8 cellular contexts compared by ENCODE assay signal in genomic region chr1:197868751-197869501, GRCh38. TPM values are rescaled to one million over a fixed set of nuclear protein-coding genes. Genes with fewer than 3 reads are reported as not detected.
DNase-seq lines count a peak whose midpoint lies in the region; ATAC-seq, FAIRE-seq and TF ChIP-seq lines count a peak whose summit lies in the region.

No MANE protein-coding gene starts in this region.

- no peak overlapping the region for H3K27ac ChIP-seq in breast epithelium

- no peak overlapping the region for H3K27ac Mint-ChIP-seq in stimulated activated naive B cell treated with anti-CD40 and anti-IgM and Interleukin-4, amounts not matched to agents 10 μg/mL and 1 μg/mL and 100 μg/mL, for 72 hours

- intact Hi-C loops in breast epithelium (cut with DNase I; ENCODE audit: low total_unique reads), result no loop called here

- H3K4me3 Mint-ChIP-seq in stimulated activated naive B cell treated with anti-CD40 and anti-IgM and Interleukin-4, amounts not matched to agents 10 μg/mL and 1 μg/mL and 100 μg/mL, for 72 hours, result no peak overlapping the region

- H3K9me3 Mint-ChIP-seq in stimulated activated naive B cell treated with anti-CD40 and anti-IgM and Interleukin-4, amounts not matched to agents 10 μg/mL and 1 μg/mL and 100 μg/mL, for 72 hours, result peaks cover 3 to 10% of the 10 kb centered on the region in 2 donors

- H3K4me3 ChIP-seq in breast epithelium, result no peak overlapping the region

- H3K36me3 ChIP-seq in breast epithelium, result no peaks in the 10 kb centered on the region

- no peak for FAIRE-seq in HTR-8/SVneo (lab: Jason Lieb, UNC)

- DNase-seq in NCI-H2171 treated with DMSO at 0.1 percent for 48 hours (lab: John Stamatoyannopoulos, UW), result peak; percentile 46
- no peak for DNase-seq in NCI-H2171 (lab: John Stamatoyannopoulos, UW)
- peak; percentile 39 for DNase-seq in HTR-8/SVneo (ENCODE audit: insufficient read length, low spot score)
- DNase-seq in SHP77 treated with DMSO at 0.1 percent for 48 hours (lab: John Stamatoyannopoulos, UW), result peak; percentile 28
- DNase-seq in breast epithelium (ENCODE audit: low spot score in 2 of 2), result no peak
- peak; percentile 61 for DNase-seq in kidney glomerular epithelial cell (lab: John Stamatoyannopoulos, UW)
- DNase-seq in stimulated activated naive B cell treated with anti-CD40 and anti-IgM and Interleukin-4, amounts not matched to agents 10 μg/mL and 1 μg/mL and 100 μg/mL, for 72 hours, result no peak

- peak; percentile 89 for ATAC-seq in GM21526 (IDR thresholded peaks at IDR 0.05; ENCODE audit: low FRiP score, unreplicated experiment)
- ATAC-seq in stimulated activated naive B cell treated with anti-CD40 and anti-IgM and Interleukin-4, amounts not matched to agents 10 μg/mL and 1 μg/mL and 100 μg/mL, for 72 hours (replicated peaks), result peak; percentile 88 to 95

- H3K27me3 ChIP-seq in breast epithelium, result no peaks in the 10 kb centered on the region

- peaks cover 0 to 2% of the 10 kb centered on the region in 2 donors for H3K4me1 Mint-ChIP-seq in stimulated activated naive B cell treated with anti-CD40 and anti-IgM and Interleukin-4, amounts not matched to agents 10 μg/mL and 1 μg/mL and 100 μg/mL, for 72 hours

- no peaks in the 10 kb centered on the region for H3K9me3 ChIP-seq in breast epithelium

- no peak for TF ChIP-seq POLR2A in breast epithelium (IDR thresholded peaks at IDR 0.05)

- peaks cover 0 to 5% of the 10 kb centered on the region in 2 donors for H3K36me3 Mint-ChIP-seq in stimulated activated naive B cell treated with anti-CD40 and anti-IgM and Interleukin-4, amounts not matched to agents 10 μg/mL and 1 μg/mL and 100 μg/mL, for 72 hours

- H3K4me1 ChIP-seq in breast epithelium, result no peaks in the 10 kb centered on the region

- peak in 2 of 3 donors; percentile 41 to 56 for TF ChIP-seq CTCF in breast epithelium (IDR thresholded peaks at IDR 0.05)

- no peaks in the 10 kb centered on the region for H3K27me3 Mint-ChIP-seq in stimulated activated naive B cell treated with anti-CD40 and anti-IgM and Interleukin-4, amounts not matched to agents 10 μg/mL and 1 μg/mL and 100 μg/mL, for 72 hours

RNA-seq across cellular contexts. Expression of gene C1orf53, which starts 33.5 kb away (rescaled TPM):
- 1 to 10 TPM; 2.0 to 2.6 (median 2.6) TPM for total RNA-seq in breast epithelium

RNA-seq across cellular contexts. Expression of gene LHX9, which starts 48.2 kb away (rescaled TPM):
- total RNA-seq in breast epithelium, result not detected

Comparison
In these comparisons a context has a peak if more than half of its experiments do, and no peak if none do; other contexts are left out.
1. DNase-seq: peak in NCI-H2171 treated with DMSO at 0.1 percent for 48 hours (single experiment), HTR-8/SVneo (single experiment), SHP77 treated with DMSO at 0.1 percent for 48 hours (single experiment) and kidney glomerular epithelial cell (single experiment); none in NCI-H2171 (single experiment), breast epithelium (0 of 2) and stimulated activated naive B cell treated with anti-CD40 and anti-IgM and Interleukin-4, amounts not matched to agents 10 μg/mL and 1 μg/mL and 100 μg/mL, for 72 hours (single experiment).